ENCODE assay signal across 11 cellular contexts in genomic region chr21:36994501-36995189, GRCh38. TPM values are rescaled to one million over a fixed set of nuclear protein-coding genes. Genes with fewer than 3 reads are reported as not detected.
DNase-seq lines count a peak whose midpoint lies in the region; ATAC-seq, FAIRE-seq and TF ChIP-seq lines count a peak whose summit lies in the region.
"Had no signal": no experiment of that assay in that cellular context is flagged by ENCODE, and none has a peak within 500 bp of the region (broad histone marks: within the 10 kb centered on the region; RNA-seq: fewer than 3 reads in every experiment).

No MANE protein-coding gene starts in this region.

- H2AFZ ChIP-seq in fibroblast of lung (ENCODE audit: low read length), result peak overlapping the region; percentile 21

- POLR2A ChIA-PET in activated CD4-positive, alpha-beta memory T cell treated with anti-CD3 and anti-CD28 coated beads, Interleukin-2, amount 10 ng/mL, durations not matched to agents 7 days and 5 days (lab: Charles Lee), result interaction anchor here (0.9 kb wide), 1 partner anchor 28 kb away, joined by 3 read pairs; no protein-coding TSS in a partner anchor

- H3K27ac ChIP-seq in fibroblast of lung (ENCODE audit: insufficient read depth, low read length) (no peak overlapping the region), small intestine (ENCODE audit: low read depth in 1 of 2, low read length in 1 of 2) (no peak overlapping the region)
- H3K27ac ChIP-seq: body of pancreas had no signal

- peak overlapping the region; percentile 35 for H3K4me3 Mint-ChIP-seq in activated CD4-positive, alpha-beta memory T cell treated with anti-CD3 and anti-CD28 coated beads, Interleukin-2, amount 10 ng/mL, durations not matched to agents 7 days and 5 days
- H3K4me3 Mint-ChIP-seq: nephron progenitor cell had no signal

- peaks cover 7% of the 10 kb centered on the region for H3K4me1 Mint-ChIP-seq in activated CD4-positive, alpha-beta memory T cell treated with anti-CD3 and anti-CD28 coated beads, Interleukin-2, amount 10 ng/mL, durations not matched to agents 7 days and 5 days

- no peaks in the 10 kb centered on the region for H3K79me2 ChIP-seq in fibroblast of lung (ENCODE audit: control insufficient read depth, insufficient read depth, low read length)

- H3K9ac ChIP-seq in fibroblast of lung (ENCODE audit: insufficient read depth, low read length), result no peak overlapping the region

- CTCF ChIA-PET in activated CD4-positive, alpha-beta memory T cell treated with anti-CD3 and anti-CD28 coated beads, Interleukin-2, amount 10 ng/mL, durations not matched to agents 7 days and 5 days (lab: Charles Lee), result no interaction called here

- H3K4me1 ChIP-seq in fibroblast of lung (ENCODE audit: control insufficient read depth, extremely low read depth, insufficient read depth, low read length), result no peaks in the 10 kb centered on the region
- H3K4me1 ChIP-seq in small intestine (ENCODE audit: control insufficient read depth in 2 of 2, insufficient read depth in 1 of 2, low read depth in 1 of 2, low read length in 1 of 2), result no peaks in the 10 kb centered on the region

- H4K20me1 ChIP-seq in fibroblast of lung (ENCODE audit: control insufficient read depth, extremely low read depth, insufficient read depth, low read length), result no peaks in the 10 kb centered on the region

- H3K36me3 Mint-ChIP-seq in activated CD4-positive, alpha-beta memory T cell treated with anti-CD3 and anti-CD28 coated beads, Interleukin-2, amount 10 ng/mL, durations not matched to agents 7 days and 5 days (ENCODE audit: low read depth), result no peaks in the 10 kb centered on the region

- WGBS in small intestine, 3 donors, result 30 to 44% (median 42%) methylated on average over 37 to 38 of the region's 38 CpGs

- FAIRE-seq in small intestine (lab: Jason Lieb, UNC), result no peak

- TF ChIP-seq CTCF in fibroblast of lung (conservative IDR thresholded peaks at IDR 0.05 in 1 of 2, IDR thresholded peaks at IDR 0.05 in 1 of 2; ENCODE audit: low read depth in 1 of 2, low read length in 2 of 2), result peak in 1 of 2 donors; percentile 17

- H3K27me3 ChIP-seq in H7 (ENCODE audit: control insufficient read depth, insufficient read depth, low read length) (no peaks in the 10 kb centered on the region), fibroblast of lung (ENCODE audit: control insufficient read depth, insufficient read depth, low read length) (peaks cover 2% of the 10 kb centered on the region), small intestine (ENCODE audit: control insufficient read depth in 2 of 2, insufficient read depth in 2 of 2, low read length in 2 of 2) (no peaks in the 10 kb centered on the region)
- H3K27me3 ChIP-seq: body of pancreas had no signal

- no peaks in the 10 kb centered on the region for H3K27me3 Mint-ChIP-seq in activated CD4-positive, alpha-beta memory T cell treated with anti-CD3 and anti-CD28 coated beads, Interleukin-2, amount 10 ng/mL, durations not matched to agents 7 days and 5 days

- H3K4me3 ChIP-seq in H7 (ENCODE audit: insufficient read depth, low read depth, low read length) (peak overlapping the region; percentile 27), fibroblast of lung (replicated peaks in 1 of 4; ENCODE audit: control extremely low read depth in 1 of 4, insufficient read depth in 1 of 4, low read depth in 3 of 4, low read length in 4 of 4) (peak overlapping the region in 1 of 4 experiments; percentile 39), small intestine (ENCODE audit: low read depth in 1 of 2, low read length in 2 of 2) (no peak overlapping the region)
- H3K4me3 ChIP-seq: body of pancreas had no signal

- no peaks in the 10 kb centered on the region for H3K36me3 ChIP-seq in H7 (replicated peaks; ENCODE audit: control insufficient read depth, insufficient read depth, low read length)
- no peaks in the 10 kb centered on the region for H3K36me3 ChIP-seq in fibroblast of lung (ENCODE audit: control insufficient read depth, insufficient read depth, low read length)
- H3K36me3 ChIP-seq in small intestine (ENCODE audit: control insufficient read depth in 2 of 2, insufficient read depth in 2 of 2, low read length in 2 of 2), result no peaks in the 10 kb centered on the region

- DNase-seq in H7 (peak; percentile 84), fibroblast of lung (ENCODE audit: low read depth in 2 of 2) (peak; percentile 15 to 50), small intestine (peak; percentile 18), NOMO-1 treated with DMSO at 0.1 percent for 48 hours (lab: John Stamatoyannopoulos, UW; ENCODE audit: unreplicated experiment) (no peak), NCI-H2227 treated with DMSO at 0.1 percent for 48 hours (lab: John Stamatoyannopoulos, UW) (no peak)
- peak; percentile 60 for DNase-seq in activated CD4-positive, alpha-beta memory T cell treated with anti-CD3 and anti-CD28 coated beads, Interleukin-2, amount 10 ng/mL, durations not matched to agents 7 days and 5 days
- DNase-seq: body of pancreas, KBM-7, nephron progenitor cell had no signal

- no peak overlapping the region for H3K4me2 ChIP-seq in fibroblast of lung (ENCODE audit: extremely low read depth, insufficient read depth, low read length)

- ATAC-seq in GM21576 (IDR thresholded peaks at IDR 0.05; ENCODE audit: unreplicated experiment), result no peak
- ATAC-seq: body of pancreas had no signal

- peak overlapping the region; percentile 21 for H3K27ac Mint-ChIP-seq in activated CD4-positive, alpha-beta memory T cell treated with anti-CD3 and anti-CD28 coated beads, Interleukin-2, amount 10 ng/mL, durations not matched to agents 7 days and 5 days
- H3K27ac Mint-ChIP-seq: nephron progenitor cell had no signal

- H3K9me3 ChIP-seq in fibroblast of lung (ENCODE audit: control insufficient read depth, insufficient read depth, low read depth, low read length) (no peaks in the 10 kb centered on the region), small intestine (ENCODE audit: control insufficient read depth, low read depth) (no peaks in the 10 kb centered on the region)
- H3K9me3 ChIP-seq: body of pancreas had no signal

- no peaks in the 10 kb centered on the region for H3K9me3 Mint-ChIP-seq in activated CD4-positive, alpha-beta memory T cell treated with anti-CD3 and anti-CD28 coated beads, Interleukin-2, amount 10 ng/mL, durations not matched to agents 7 days and 5 days
- H3K9me3 Mint-ChIP-seq: nephron progenitor cell had no signal

RNA-seq across cellular contexts. Expression of gene RIPPLY3, which starts 11.9 kb away (rescaled TPM):
- total RNA-seq in H7 (2014; rRNA removed; shearing (Covaris generic)), result 0.52 and 0.94 TPM in 2 replicates
- not detected for total RNA-seq in activated CD4-positive, alpha-beta memory T cell treated with anti-CD3 and anti-CD28 coated beads, Interleukin-2, amount 10 ng/mL, durations not matched to agents 7 days and 5 days
- not detected in 2 replicates for total RNA-seq in fibroblast of lung
- polyA plus RNA-seq in fibroblast of lung (0.03 TPM in 1 of 2 replicates, not detected in the other), small intestine (under 1 TPM in 1 of 3 donors, not detected in 2; 0.07 TPM)
- not detected in 2 replicates for polyA plus RNA-seq in fibroblast of lung (2012)
- not detected in 2 replicates for polyA minus RNA-seq in fibroblast of lung (ENCODE audit: low replicate concordance)
- total RNA-seq: body of pancreas; T-helper 2 cell treated with Interferon-gamma antibody and Interleukin-4, amounts not matched to agents 100 ng/mL and 5 ng/mL, for 36 hours had no signal

RNA-seq across cellular contexts. Expression of gene HLCS, which starts 28.2 kb away (rescaled TPM):
- total RNA-seq in H7 (2014; rRNA removed; shearing (Covaris generic)), result 13.0 and 14.3 TPM in 2 replicates
- 10 to 100 TPM; 13.3 to 13.9 TPM for total RNA-seq in activated CD4-positive, alpha-beta memory T cell treated with anti-CD3 and anti-CD28 coated beads, Interleukin-2, amount 10 ng/mL, durations not matched to agents 7 days and 5 days
- 31.3 and 40.0 TPM in 2 replicates for total RNA-seq in fibroblast of lung
- polyA plus RNA-seq in fibroblast of lung (17.3 and 23.1 TPM in 2 replicates), small intestine (1 to 10 TPM; 2.7 to 6.8 (median 2.9) TPM)
- polyA plus RNA-seq in fibroblast of lung (2012), result 13.9 and 20.4 TPM in 2 replicates
- 16.9 and 35.3 TPM in 2 replicates for polyA minus RNA-seq in fibroblast of lung (ENCODE audit: low replicate concordance)

Comparison
In these comparisons a context has a peak if more than half of its experiments do, and no peak if none do; other contexts are left out.
1. DNase-seq: peak in H7 (single experiment), activated CD4-positive, alpha-beta memory T cell treated with anti-CD3 and anti-CD28 coated beads, Interleukin-2, amount 10 ng/mL, durations not matched to agents 7 days and 5 days (single experiment), fibroblast of lung (2 of 2) and small intestine (single experiment); none in NOMO-1 treated with DMSO at 0.1 percent for 48 hours (single experiment) and NCI-H2227 treated with DMSO at 0.1 percent for 48 hours (single experiment).